Comparison of ENCODE assay signal across 1 cellular context in the genomic region with DNA sequence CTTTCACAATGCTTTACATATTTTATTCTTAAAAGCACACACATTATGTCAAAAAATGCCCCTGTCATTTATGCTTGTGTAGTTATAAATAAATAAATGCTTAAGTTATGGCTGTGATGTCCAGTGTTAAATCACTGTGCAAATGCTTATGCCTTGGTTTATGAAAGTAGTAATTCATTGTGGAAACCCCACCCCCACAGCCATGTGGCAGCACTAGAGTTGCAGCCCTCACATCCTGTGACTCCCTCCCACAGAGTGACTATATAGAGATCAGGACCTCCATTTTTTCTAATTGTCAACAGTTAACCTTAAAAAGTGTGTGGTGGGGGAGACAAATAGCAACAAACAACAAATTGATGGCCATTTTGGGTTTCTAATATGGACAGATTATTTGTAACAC.
TF ChIP-seq lines count a peak whose summit lies in the region.

No MANE protein-coding gene starts in this region.

TF ChIP-seq in GM12878, 131 proteins besides CTCF, POLR2A, EP300 and RAD21 (continued from another document and continues in another):
- TF ChIP-seq, protein P1, sequence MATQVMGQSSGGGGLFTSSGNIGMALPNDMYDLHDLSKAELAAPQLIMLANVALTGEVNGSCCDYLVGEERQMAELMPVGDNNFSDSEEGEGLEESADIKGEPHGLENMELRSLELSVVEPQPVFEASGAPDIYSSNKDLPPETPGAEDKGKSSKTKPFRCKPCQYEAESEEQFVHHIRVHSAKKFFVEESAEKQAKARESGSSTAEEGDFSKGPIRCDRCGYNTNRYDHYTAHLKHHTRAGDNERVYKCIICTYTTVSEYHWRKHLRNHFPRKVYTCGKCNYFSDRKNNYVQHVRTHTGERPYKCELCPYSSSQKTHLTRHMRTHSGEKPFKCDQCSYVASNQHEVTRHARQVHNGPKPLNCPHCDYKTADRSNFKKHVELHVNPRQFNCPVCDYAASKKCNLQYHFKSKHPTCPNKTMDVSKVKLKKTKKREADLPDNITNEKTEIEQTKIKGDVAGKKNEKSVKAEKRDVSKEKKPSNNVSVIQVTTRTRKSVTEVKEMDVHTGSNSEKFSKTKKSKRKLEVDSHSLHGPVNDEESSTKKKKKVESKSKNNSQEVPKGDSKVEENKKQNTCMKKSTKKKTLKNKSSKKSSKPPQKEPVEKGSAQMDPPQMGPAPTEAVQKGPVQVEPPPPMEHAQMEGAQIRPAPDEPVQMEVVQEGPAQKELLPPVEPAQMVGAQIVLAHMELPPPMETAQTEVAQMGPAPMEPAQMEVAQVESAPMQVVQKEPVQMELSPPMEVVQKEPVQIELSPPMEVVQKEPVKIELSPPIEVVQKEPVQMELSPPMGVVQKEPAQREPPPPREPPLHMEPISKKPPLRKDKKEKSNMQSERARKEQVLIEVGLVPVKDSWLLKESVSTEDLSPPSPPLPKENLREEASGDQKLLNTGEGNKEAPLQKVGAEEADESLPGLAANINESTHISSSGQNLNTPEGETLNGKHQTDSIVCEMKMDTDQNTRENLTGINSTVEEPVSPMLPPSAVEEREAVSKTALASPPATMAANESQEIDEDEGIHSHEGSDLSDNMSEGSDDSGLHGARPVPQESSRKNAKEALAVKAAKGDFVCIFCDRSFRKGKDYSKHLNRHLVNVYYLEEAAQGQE (IDR thresholded peaks at IDR 0.05; ENCODE audit: low read depth, low read length): no peak
- TF ChIP-seq SIX5 (IDR thresholded peaks at IDR 0.05; ENCODE audit: low read depth, low read length, severe bottlenecking): no peak
- TF ChIP-seq IKZF2 (IDR thresholded peaks at IDR 0.05): peak in 1 of 2 experiments; percentile 25; a peak in 1 of 4 replicates
- TF ChIP-seq YY1 (IDR thresholded peaks at IDR 0.05; ENCODE audit: low read depth, low read length): peak; percentile 85
- no peak for TF ChIP-seq BRCA1 (IDR thresholded peaks at IDR 0.05; ENCODE audit: low read depth, low read length)
- TF ChIP-seq, protein P2, sequence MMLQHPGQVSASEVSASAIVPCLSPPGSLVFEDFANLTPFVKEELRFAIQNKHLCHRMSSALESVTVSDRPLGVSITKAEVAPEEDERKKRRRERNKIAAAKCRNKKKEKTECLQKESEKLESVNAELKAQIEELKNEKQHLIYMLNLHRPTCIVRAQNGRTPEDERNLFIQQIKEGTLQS (IDR thresholded peaks at IDR 0.05; ENCODE audit: borderline replicate concordance, extremely low read depth, low read depth, low read length): no peak
- TF ChIP-seq MTA2 (IDR thresholded peaks at IDR 0.05; ENCODE audit: low read depth): no peak
- TF ChIP-seq, protein P3, sequence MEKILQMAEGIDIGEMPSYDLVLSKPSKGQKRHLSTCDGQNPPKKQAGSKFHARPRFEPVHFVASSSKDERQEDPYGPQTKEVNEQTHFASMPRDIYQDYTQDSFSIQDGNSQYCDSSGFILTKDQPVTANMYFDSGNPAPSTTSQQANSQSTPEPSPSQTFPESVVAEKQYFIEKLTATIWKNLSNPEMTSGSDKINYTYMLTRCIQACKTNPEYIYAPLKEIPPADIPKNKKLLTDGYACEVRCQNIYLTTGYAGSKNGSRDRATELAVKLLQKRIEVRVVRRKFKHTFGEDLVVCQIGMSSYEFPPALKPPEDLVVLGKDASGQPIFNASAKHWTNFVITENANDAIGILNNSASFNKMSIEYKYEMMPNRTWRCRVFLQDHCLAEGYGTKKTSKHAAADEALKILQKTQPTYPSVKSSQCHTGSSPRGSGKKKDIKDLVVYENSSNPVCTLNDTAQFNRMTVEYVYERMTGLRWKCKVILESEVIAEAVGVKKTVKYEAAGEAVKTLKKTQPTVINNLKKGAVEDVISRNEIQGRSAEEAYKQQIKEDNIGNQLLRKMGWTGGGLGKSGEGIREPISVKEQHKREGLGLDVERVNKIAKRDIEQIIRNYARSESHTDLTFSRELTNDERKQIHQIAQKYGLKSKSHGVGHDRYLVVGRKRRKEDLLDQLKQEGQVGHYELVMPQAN (conservative IDR thresholded peaks at IDR 0.05): peak; percentile 64
- TF ChIP-seq NR2F1 (conservative IDR thresholded peaks at IDR 0.05): peak; percentile 46; the same call in 1 of the 2 replicates
- TF ChIP-seq IKZF1 (conservative IDR thresholded peaks at IDR 0.05): no peak
- TF ChIP-seq WRNIP1 (IDR thresholded peaks at IDR 0.05; ENCODE audit: borderline replicate concordance, low read depth, low read length): no peak
- no peak for TF ChIP-seq FOXK2 (IDR thresholded peaks at IDR 0.05)
- TF ChIP-seq NFIC (IDR thresholded peaks at IDR 0.05; ENCODE audit: low read depth, low read length): peak; percentile 44; the same call in 1 of the 2 replicates
- TF ChIP-seq SP1 (IDR thresholded peaks at IDR 0.05; ENCODE audit: low read depth, low read length): peak; percentile 41
- no peak for TF ChIP-seq BCL11A (IDR thresholded peaks at IDR 0.05; ENCODE audit: low read depth, low read length)
- TF ChIP-seq STAT3 (IDR thresholded peaks at IDR 0.05; ENCODE audit: low read depth, low read length): no peak
- TF ChIP-seq EGR1 (IDR thresholded peaks at IDR 0.05; ENCODE audit: borderline replicate concordance in 1 of 2, low read depth in 2 of 2, low read length in 2 of 2): peak in 1 of 2 experiments; percentile 41; a peak in 1 of 3 replicates
- TF ChIP-seq RCOR1 (conservative IDR thresholded peaks at IDR 0.05; ENCODE audit: low read depth, low read length): no peak
- TF ChIP-seq CBX3 (IDR thresholded peaks at IDR 0.05; ENCODE audit: borderline replicate concordance, low read depth): no peak
- TF ChIP-seq, protein P4, sequence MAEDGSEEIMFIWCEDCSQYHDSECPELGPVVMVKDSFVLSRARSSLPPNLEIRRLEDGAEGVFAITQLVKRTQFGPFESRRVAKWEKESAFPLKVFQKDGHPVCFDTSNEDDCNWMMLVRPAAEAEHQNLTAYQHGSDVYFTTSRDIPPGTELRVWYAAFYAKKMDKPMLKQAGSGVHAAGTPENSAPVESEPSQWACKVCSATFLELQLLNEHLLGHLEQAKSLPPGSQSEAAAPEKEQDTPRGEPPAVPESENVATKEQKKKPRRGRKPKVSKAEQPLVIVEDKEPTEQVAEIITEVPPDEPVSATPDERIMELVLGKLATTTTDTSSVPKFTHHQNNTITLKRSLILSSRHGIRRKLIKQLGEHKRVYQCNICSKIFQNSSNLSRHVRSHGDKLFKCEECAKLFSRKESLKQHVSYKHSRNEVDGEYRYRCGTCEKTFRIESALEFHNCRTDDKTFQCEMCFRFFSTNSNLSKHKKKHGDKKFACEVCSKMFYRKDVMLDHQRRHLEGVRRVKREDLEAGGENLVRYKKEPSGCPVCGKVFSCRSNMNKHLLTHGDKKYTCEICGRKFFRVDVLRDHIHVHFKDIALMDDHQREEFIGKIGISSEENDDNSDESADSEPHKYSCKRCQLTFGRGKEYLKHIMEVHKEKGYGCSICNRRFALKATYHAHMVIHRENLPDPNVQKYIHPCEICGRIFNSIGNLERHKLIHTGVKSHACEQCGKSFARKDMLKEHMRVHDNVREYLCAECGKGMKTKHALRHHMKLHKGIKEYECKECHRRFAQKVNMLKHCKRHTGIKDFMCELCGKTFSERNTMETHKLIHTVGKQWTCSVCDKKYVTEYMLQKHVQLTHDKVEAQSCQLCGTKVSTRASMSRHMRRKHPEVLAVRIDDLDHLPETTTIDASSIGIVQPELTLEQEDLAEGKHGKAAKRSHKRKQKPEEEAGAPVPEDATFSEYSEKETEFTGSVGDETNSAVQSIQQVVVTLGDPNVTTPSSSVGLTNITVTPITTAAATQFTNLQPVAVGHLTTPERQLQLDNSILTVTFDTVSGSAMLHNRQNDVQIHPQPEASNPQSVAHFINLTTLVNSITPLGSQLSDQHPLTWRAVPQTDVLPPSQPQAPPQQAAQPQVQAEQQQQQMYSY (CRISPR knock-in tag; IDR thresholded peaks at IDR 0.05): no peak
- no peak for TF ChIP-seq KLF5 (IDR thresholded peaks at IDR 0.05; ENCODE audit: partially characterized antibody)
- no peak for TF ChIP-seq TARDBP (IDR thresholded peaks at IDR 0.05; ENCODE audit: borderline replicate concordance)
- TF ChIP-seq, protein P5, sequence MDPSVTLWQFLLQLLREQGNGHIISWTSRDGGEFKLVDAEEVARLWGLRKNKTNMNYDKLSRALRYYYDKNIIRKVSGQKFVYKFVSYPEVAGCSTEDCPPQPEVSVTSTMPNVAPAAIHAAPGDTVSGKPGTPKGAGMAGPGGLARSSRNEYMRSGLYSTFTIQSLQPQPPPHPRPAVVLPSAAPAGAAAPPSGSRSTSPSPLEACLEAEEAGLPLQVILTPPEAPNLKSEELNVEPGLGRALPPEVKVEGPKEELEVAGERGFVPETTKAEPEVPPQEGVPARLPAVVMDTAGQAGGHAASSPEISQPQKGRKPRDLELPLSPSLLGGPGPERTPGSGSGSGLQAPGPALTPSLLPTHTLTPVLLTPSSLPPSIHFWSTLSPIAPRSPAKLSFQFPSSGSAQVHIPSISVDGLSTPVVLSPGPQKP (IDR thresholded peaks at IDR 0.05; ENCODE audit: low read depth, low read length): no peak
- no peak for TF ChIP-seq SUZ12 (IDR thresholded peaks at IDR 0.05; ENCODE audit: unreplicated experiment)
- peak; percentile 70; the same call in 1 of the 2 replicates for TF ChIP-seq ZNF384 (IDR thresholded peaks at IDR 0.05; ENCODE audit: borderline replicate concordance, low read depth, low read length)
- TF ChIP-seq, protein P6, sequence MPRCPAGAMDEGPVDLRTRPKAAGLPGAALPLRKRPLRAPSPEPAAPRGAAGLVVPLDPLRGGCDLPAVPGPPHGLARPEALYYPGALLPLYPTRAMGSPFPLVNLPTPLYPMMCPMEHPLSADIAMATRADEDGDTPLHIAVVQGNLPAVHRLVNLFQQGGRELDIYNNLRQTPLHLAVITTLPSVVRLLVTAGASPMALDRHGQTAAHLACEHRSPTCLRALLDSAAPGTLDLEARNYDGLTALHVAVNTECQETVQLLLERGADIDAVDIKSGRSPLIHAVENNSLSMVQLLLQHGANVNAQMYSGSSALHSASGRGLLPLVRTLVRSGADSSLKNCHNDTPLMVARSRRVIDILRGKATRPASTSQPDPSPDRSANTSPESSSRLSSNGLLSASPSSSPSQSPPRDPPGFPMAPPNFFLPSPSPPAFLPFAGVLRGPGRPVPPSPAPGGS (IDR thresholded peaks at IDR 0.05; ENCODE audit: borderline replicate concordance, insufficient read depth, low read depth, low read length, poor library complexity, severe bottlenecking): no peak
- TF ChIP-seq TAF1 (IDR thresholded peaks at IDR 0.05; ENCODE audit: borderline replicate concordance, low read depth, low read length): no peak
- TF ChIP-seq MEF2A (IDR thresholded peaks at IDR 0.05; ENCODE audit: insufficient read depth, low read depth, low read length): 0 out of 2 replicates have a peak, but pooled peaks have one; percentile 46
- no peak for TF ChIP-seq PAX8 (IDR thresholded peaks at IDR 0.05)
- TF ChIP-seq, protein P7, sequence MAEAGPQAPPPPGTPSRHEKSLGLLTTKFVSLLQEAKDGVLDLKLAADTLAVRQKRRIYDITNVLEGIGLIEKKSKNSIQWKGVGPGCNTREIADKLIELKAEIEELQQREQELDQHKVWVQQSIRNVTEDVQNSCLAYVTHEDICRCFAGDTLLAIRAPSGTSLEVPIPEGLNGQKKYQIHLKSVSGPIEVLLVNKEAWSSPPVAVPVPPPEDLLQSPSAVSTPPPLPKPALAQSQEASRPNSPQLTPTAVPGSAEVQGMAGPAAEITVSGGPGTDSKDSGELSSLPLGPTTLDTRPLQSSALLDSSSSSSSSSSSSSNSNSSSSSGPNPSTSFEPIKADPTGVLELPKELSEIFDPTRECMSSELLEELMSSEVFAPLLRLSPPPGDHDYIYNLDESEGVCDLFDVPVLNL (IDR thresholded peaks at IDR 0.05; ENCODE audit: low read depth, low read length): no peak
- TF ChIP-seq ZSCAN29 (IDR thresholded peaks at IDR 0.05): 0 out of 2 replicates have a peak, but pooled peaks have one; percentile 13
- TF ChIP-seq, protein P8, sequence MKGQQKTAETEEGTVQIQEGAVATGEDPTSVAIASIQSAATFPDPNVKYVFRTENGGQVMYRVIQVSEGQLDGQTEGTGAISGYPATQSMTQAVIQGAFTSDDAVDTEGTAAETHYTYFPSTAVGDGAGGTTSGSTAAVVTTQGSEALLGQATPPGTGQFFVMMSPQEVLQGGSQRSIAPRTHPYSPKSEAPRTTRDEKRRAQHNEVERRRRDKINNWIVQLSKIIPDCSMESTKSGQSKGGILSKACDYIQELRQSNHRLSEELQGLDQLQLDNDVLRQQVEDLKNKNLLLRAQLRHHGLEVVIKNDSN (IDR thresholded peaks at IDR 0.05; ENCODE audit: borderline replicate concordance, extremely low read length, insufficient read depth, low read depth, low read length): no peak
- TF ChIP-seq, protein P9, sequence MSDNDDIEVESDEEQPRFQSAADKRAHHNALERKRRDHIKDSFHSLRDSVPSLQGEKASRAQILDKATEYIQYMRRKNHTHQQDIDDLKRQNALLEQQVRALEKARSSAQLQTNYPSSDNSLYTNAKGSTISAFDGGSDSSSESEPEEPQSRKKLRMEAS (IDR thresholded peaks at IDR 0.05; ENCODE audit: low read depth, low read length): peak; percentile 82; the same call in 1 of the 2 replicates
- TF ChIP-seq BACH1 (IDR thresholded peaks at IDR 0.05; ENCODE audit: borderline replicate concordance): no peak
- 0 out of 2 replicates have a peak, but pooled peaks have one; percentile 33 for TF ChIP-seq POLR2AphosphoS5 (IDR thresholded peaks at IDR 0.05; ENCODE audit: low read length)
- TF ChIP-seq, protein P10, sequence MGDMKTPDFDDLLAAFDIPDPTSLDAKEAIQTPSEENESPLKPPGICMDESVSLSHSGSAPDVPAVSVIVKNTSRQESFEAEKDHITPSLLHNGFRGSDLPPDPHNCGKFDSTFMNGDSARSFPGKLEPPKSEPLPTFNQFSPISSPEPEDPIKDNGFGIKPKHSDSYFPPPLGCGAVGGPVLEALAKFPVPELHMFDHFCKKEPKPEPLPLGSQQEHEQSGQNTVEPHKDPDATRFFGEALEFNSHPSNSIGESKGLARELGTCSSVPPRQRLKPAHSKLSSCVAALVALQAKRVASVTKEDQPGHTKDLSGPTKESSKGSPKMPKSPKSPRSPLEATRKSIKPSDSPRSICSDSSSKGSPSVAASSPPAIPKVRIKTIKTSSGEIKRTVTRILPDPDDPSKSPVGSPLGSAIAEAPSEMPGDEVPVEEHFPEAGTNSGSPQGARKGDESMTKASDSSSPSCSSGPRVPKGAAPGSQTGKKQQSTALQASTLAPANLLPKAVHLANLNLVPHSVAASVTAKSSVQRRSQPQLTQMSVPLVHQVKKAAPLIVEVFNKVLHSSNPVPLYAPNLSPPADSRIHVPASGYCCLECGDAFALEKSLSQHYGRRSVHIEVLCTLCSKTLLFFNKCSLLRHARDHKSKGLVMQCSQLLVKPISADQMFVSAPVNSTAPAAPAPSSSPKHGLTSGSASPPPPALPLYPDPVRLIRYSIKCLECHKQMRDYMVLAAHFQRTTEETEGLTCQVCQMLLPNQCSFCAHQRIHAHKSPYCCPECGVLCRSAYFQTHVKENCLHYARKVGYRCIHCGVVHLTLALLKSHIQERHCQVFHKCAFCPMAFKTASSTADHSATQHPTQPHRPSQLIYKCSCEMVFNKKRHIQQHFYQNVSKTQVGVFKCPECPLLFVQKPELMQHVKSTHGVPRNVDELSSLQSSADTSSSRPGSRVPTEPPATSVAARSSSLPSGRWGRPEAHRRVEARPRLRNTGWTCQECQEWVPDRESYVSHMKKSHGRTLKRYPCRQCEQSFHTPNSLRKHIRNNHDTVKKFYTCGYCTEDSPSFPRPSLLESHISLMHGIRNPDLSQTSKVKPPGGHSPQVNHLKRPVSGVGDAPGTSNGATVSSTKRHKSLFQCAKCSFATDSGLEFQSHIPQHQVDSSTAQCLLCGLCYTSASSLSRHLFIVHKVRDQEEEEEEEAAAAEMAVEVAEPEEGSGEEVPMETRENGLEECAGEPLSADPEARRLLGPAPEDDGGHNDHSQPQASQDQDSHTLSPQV (IDR thresholded peaks at IDR 0.05): no peak
- no peak for TF ChIP-seq RBBP5 (conservative IDR thresholded peaks at IDR 0.05)
- no peak for TF ChIP-seq SPI1 (IDR thresholded peaks at IDR 0.05; ENCODE audit: borderline replicate concordance, insufficient read depth, low read depth, low read length)
- 0 out of 2 replicates have a peak, but pooled peaks have one; percentile 48 for TF ChIP-seq RB1 (IDR thresholded peaks at IDR 0.05; ENCODE audit: borderline replicate concordance)
- no peak; the same call in 1 of the 2 replicates for TF ChIP-seq SMARCA5 (IDR thresholded peaks at IDR 0.05)
- TF ChIP-seq HDAC6 (IDR thresholded peaks at IDR 0.05; ENCODE audit: unreplicated experiment): no peak
